18 cellular contexts compared by ENCODE assay signal in the genomic region with DNA sequence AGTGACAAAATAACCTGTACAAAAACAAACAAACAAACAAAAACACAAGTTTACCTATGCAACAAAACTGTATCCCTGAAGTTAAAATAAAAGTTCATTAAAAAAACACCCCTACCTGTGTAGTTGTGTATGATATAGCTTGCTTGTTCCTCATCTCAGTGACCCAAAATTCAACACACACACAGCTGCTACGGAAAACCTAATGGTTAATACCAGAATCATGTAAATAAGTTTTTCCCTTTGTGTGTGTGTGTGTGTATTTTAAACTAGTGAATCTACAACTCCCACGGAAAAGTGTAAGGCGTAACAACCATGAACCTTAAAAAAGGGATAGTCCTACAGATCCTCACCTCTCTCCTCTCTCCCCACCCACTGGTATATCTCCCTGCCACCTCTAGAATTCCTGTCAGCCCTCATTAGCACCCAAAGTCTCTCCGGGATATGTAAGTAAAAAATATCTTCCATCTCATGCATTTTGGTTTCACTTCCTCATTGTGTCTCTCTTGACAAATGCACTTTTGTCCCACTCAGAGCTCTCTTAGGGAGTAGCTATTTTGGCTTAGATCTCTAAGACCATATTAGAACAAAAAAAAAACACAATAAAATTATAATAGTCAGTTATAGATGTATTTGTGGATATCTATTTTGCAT.
DNase-seq lines count a peak whose midpoint lies in the region; ATAC-seq and TF ChIP-seq lines count a peak whose summit lies in the region.
"Had no signal": no experiment of that assay in that cellular context is flagged by ENCODE, and none has a peak within 500 bp of the region (broad histone marks: within the 10 kb centered on the region; RNA-seq: fewer than 3 reads in every experiment).

No MANE protein-coding gene starts in this region.

- H3K9me3 ChIP-seq in OCI-LY7 (ENCODE audit: low read length) (no peaks in the 10 kb centered on the region), endodermal cell (ENCODE audit: control insufficient read depth, low read length) (no peaks in the 10 kb centered on the region)

- peaks cover 4% of the 10 kb centered on the region for H3K4me1 ChIP-seq in OCI-LY7 (ENCODE audit: insufficient read depth, low read length, poor library complexity, severe bottlenecking)
- H3K4me1 ChIP-seq in endodermal cell (ENCODE audit: control insufficient read depth, insufficient read depth, low read length), result no peaks in the 10 kb centered on the region

- H3K36me3 ChIP-seq in OCI-LY7 (ENCODE audit: insufficient read depth, low read length), result no peaks in the 10 kb centered on the region
- H3K36me3 ChIP-seq in endodermal cell (ENCODE audit: control insufficient read depth, insufficient read depth, low read length), result no peaks in the 10 kb centered on the region

- CTCF ChIA-PET in OCI-LY7 (lab: Charles Lee; ENCODE audit: unreplicated experiment), result no interaction called here
- CTCF ChIA-PET in activated CD4-positive, alpha-beta T cell treated with anti-CD3 and anti-CD28 coated beads for 36 hours (lab: Charles Lee), result no interaction called here

- intact Hi-C loops in OCI-LY7 (cut with micrococcal nuclease; ENCODE audit: unreplicated experiment), result no loop called here
- intact Hi-C loops in activated CD4-positive, alpha-beta T cell treated with anti-CD3 and anti-CD28 coated beads for 36 hours (cut with DNase I, micrococcal nuclease), result no loop called here

- H3K27ac Mint-ChIP-seq in activated CD4-positive, alpha-beta T cell treated with anti-CD3 and anti-CD28 coated beads for 36 hours, result no peak overlapping the region
- H3K27ac Mint-ChIP-seq in endodermal cell, result no peak overlapping the region
- H3K27ac Mint-ChIP-seq: activated B cell treated with CpG ODN at 0.5 μM for 24 hours; activated naive CD8-positive, alpha-beta T cell treated with anti-CD3 and anti-CD28 coated beads, Interleukin-2, amount 10 ng/mL, durations not matched to agents 7 days and 5 days; naive thymus-derived CD8-positive, alpha-beta T cell had no signal

- DNase-seq in EL (peak; percentile 25), OCI-LY7 (ENCODE audit: low spot score) (peak; percentile 25), NCI-H1436 (lab: John Stamatoyannopoulos, UW) (no peak), endodermal cell (no peak)
- no peak for DNase-seq in activated CD4-positive, alpha-beta T cell treated with anti-CD3 and anti-CD28 coated beads for 36 hours
- DNase-seq: activated B cell treated with CpG ODN at 0.5 μM for 24 hours; activated naive CD8-positive, alpha-beta T cell treated with anti-CD3 and anti-CD28 coated beads, Interleukin-2, amount 10 ng/mL, durations not matched to agents 7 days and 5 days; caudate nucleus; DMS 273 treated with DMSO at 0.1 percent for 48 hours; naive thymus-derived CD8-positive, alpha-beta T cell; NCI-H1048; NCI-H345; stimulated activated naive CD4-positive, alpha-beta T cell treated with Interleukin-2 at 50 U/mL for 16 hours had no signal

- peaks cover 11% of the 10 kb centered on the region for H3K9me3 Mint-ChIP-seq in activated CD4-positive, alpha-beta T cell treated with anti-CD3 and anti-CD28 coated beads for 36 hours (ENCODE audit: low read depth)
- no peaks in the 10 kb centered on the region for H3K9me3 Mint-ChIP-seq in endodermal cell
- H3K9me3 Mint-ChIP-seq: activated naive CD8-positive, alpha-beta T cell treated with anti-CD3 and anti-CD28 coated beads, Interleukin-2, amount 10 ng/mL, durations not matched to agents 7 days and 5 days had no signal

- H3K9me2 ChIP-seq in OCI-LY7 (ENCODE audit: insufficient read depth, low read length), result no peaks in the 10 kb centered on the region

- no peak overlapping the region for H3K4me3 ChIP-seq in OCI-LY7 (ENCODE audit: low read depth, low read length, poor library complexity, severe bottlenecking)
- H3K4me3 ChIP-seq in endodermal cell (ENCODE audit: low read length), result no peak overlapping the region
- H3K4me3 ChIP-seq: hepatocyte had no signal

- BruUV-seq in OCI-LY7 (replicated peaks; lab: Mats Ljungman, UMichigan), result no TSS peak

- 78% methylated on average over 3 of the region's 4 CpGs; no CpG with 5 or more reads in 1 of the 2 experiments for WGBS in endodermal cell (ENCODE audit: insufficient coverage in 1 of 2, insufficient read length in 1 of 2), 2 experiments

- POLR2A ChIA-PET in OCI-LY7 (lab: Charles Lee), result interaction anchor here (0.7 to 1.4 kb wide), 2 partner anchors 144 to 153 kb away, joined by 3 to 4 read pairs; no protein-coding TSS in a partner anchor
- POLR2A ChIA-PET in activated CD4-positive, alpha-beta T cell treated with anti-CD3 and anti-CD28 coated beads for 36 hours (lab: Charles Lee), result no interaction called here

- peak overlapping the region; percentile 17; the same call in 1 of the 2 replicates for H3K4me2 ChIP-seq in OCI-LY7 (ENCODE audit: low read length)
- H3K4me2 ChIP-seq: hepatocyte had no signal

- no peaks in the 10 kb centered on the region for H3K27me3 ChIP-seq in endodermal cell (ENCODE audit: control insufficient read depth, insufficient read depth, low read length, poor library complexity, severe bottlenecking)
- H3K27me3 ChIP-seq: hepatocyte had no signal

- H3K27ac ChIP-seq in OCI-LY7 (ENCODE audit: low read depth, low read length, poor library complexity, severe bottlenecking) (no peak overlapping the region), endodermal cell (ENCODE audit: low read depth, low read length) (no peak overlapping the region)
- H3K27ac ChIP-seq: hepatocyte had no signal

- H3K27me3 Mint-ChIP-seq in activated CD4-positive, alpha-beta T cell treated with anti-CD3 and anti-CD28 coated beads for 36 hours, result no peaks in the 10 kb centered on the region
- H3K27me3 Mint-ChIP-seq in endodermal cell (ENCODE audit: insufficient read depth), result no peaks in the 10 kb centered on the region
- H3K27me3 Mint-ChIP-seq: activated B cell treated with CpG ODN at 0.5 μM for 24 hours; activated naive CD8-positive, alpha-beta T cell treated with anti-CD3 and anti-CD28 coated beads, Interleukin-2, amount 10 ng/mL, durations not matched to agents 7 days and 5 days; naive thymus-derived CD8-positive, alpha-beta T cell had no signal

- H3K79me2 ChIP-seq in OCI-LY7 (ENCODE audit: insufficient read depth, low read depth, low read length), result no peaks in the 10 kb centered on the region
- H3K79me2 ChIP-seq: hepatocyte had no signal

- TF ChIP-seq CTCF in OCI-LY7 (conservative IDR thresholded peaks at IDR 0.05; ENCODE audit: low read length) (no peak), endodermal cell (conservative IDR thresholded peaks at IDR 0.05) (no peak)

- H4K20me1 ChIP-seq in OCI-LY7 (ENCODE audit: insufficient read depth, low read length), result no peaks in the 10 kb centered on the region

- ATAC-seq in GM21381 (IDR thresholded peaks at IDR 0.05; ENCODE audit: unreplicated experiment), result peak; percentile 65
- peak; percentile 67 for ATAC-seq in HG03378 (IDR thresholded peaks at IDR 0.05; ENCODE audit: unreplicated experiment)
- ATAC-seq in activated CD4-positive, alpha-beta T cell treated with anti-CD3 and anti-CD28 coated beads for 36 hours, result no peak
- no peak for ATAC-seq in GM21360 (IDR thresholded peaks at IDR 0.05; ENCODE audit: unreplicated experiment)
- ATAC-seq: naive thymus-derived CD8-positive, alpha-beta T cell; Right ventricle myocardium inferior had no signal

- H3K4me3 Mint-ChIP-seq in activated CD4-positive, alpha-beta T cell treated with anti-CD3 and anti-CD28 coated beads for 36 hours, result no peak overlapping the region
- no peak overlapping the region for H3K4me3 Mint-ChIP-seq in endodermal cell
- H3K4me3 Mint-ChIP-seq: activated B cell treated with CpG ODN at 0.5 μM for 24 hours; activated naive CD8-positive, alpha-beta T cell treated with anti-CD3 and anti-CD28 coated beads, Interleukin-2, amount 10 ng/mL, durations not matched to agents 7 days and 5 days; naive thymus-derived CD8-positive, alpha-beta T cell had no signal

- H3K36me3 Mint-ChIP-seq in activated CD4-positive, alpha-beta T cell treated with anti-CD3 and anti-CD28 coated beads for 36 hours (ENCODE audit: low read depth), result no peaks in the 10 kb centered on the region
- H3K36me3 Mint-ChIP-seq in endodermal cell (ENCODE audit: low read depth), result no peaks in the 10 kb centered on the region
- H3K36me3 Mint-ChIP-seq: activated naive CD8-positive, alpha-beta T cell treated with anti-CD3 and anti-CD28 coated beads, Interleukin-2, amount 10 ng/mL, durations not matched to agents 7 days and 5 days; naive thymus-derived CD8-positive, alpha-beta T cell had no signal

- no peak overlapping the region for H2AFZ ChIP-seq in OCI-LY7 (ENCODE audit: low read length)
- H2AFZ ChIP-seq: hepatocyte had no signal

- no peak overlapping the region for H3K9ac ChIP-seq in endodermal cell (ENCODE audit: extremely low read depth, low read length, poor library complexity, severe bottlenecking)

- H3K4me1 Mint-ChIP-seq in activated CD4-positive, alpha-beta T cell treated with anti-CD3 and anti-CD28 coated beads for 36 hours, result no peaks in the 10 kb centered on the region
- H3K4me1 Mint-ChIP-seq in endodermal cell, result no peaks in the 10 kb centered on the region
- H3K4me1 Mint-ChIP-seq: activated B cell treated with CpG ODN at 0.5 μM for 24 hours; activated naive CD8-positive, alpha-beta T cell treated with anti-CD3 and anti-CD28 coated beads, Interleukin-2, amount 10 ng/mL, durations not matched to agents 7 days and 5 days; naive thymus-derived CD8-positive, alpha-beta T cell had no signal

Comparison
In these comparisons a context has a peak if more than half of its experiments do, and no peak if none do; other contexts are left out.
1. DNase-seq: peak in EL (single experiment) and OCI-LY7 (single experiment); none in activated CD4-positive, alpha-beta T cell treated with anti-CD3 and anti-CD28 coated beads for 36 hours (single experiment), NCI-H1436 (single experiment) and endodermal cell (single experiment).
2. ATAC-seq: peak in GM21381 (single experiment) and HG03378 (single experiment); none in activated CD4-positive, alpha-beta T cell treated with anti-CD3 and anti-CD28 coated beads for 36 hours (single experiment) and GM21360 (single experiment).